Comparison of ENCODE assay signal across 23 cellular contexts in genomic region chr1:225484657-225485606, GRCh38. TPM values are rescaled to one million over a fixed set of nuclear protein-coding genes. Genes with fewer than 3 reads are reported as not detected.
DNase-seq lines count a peak whose midpoint lies in the region; ATAC-seq and TF ChIP-seq lines count a peak whose summit lies in the region.
"Had no signal": no experiment of that assay in that cellular context is flagged by ENCODE, and none has a peak within 500 bp of the region (broad histone marks: within the 10 kb centered on the region; RNA-seq: fewer than 3 reads in every experiment).

No MANE protein-coding gene starts in this region.

- peaks cover 0 to 7% (median 0%) of the 10 kb centered on the region in 11 experiments; a peak in 3 of 22 replicates for H3K27me3 ChIP-seq in BLaER1 treated with 17β-estradiol and CSF1 and Interleukin-3, amounts not matched to agents 10 nM and 100 nM
- H3K27me3 ChIP-seq in PC-3 (ENCODE audit: low read length) (no peaks in the 10 kb centered on the region), gastroesophageal sphincter (no peaks in the 10 kb centered on the region), prostate gland (replicated peaks; ENCODE audit: insufficient read depth) (no peaks in the 10 kb centered on the region), trophoblast cell (ENCODE audit: insufficient read depth, low read length) (no peaks in the 10 kb centered on the region), body of pancreas (no peaks in the 10 kb centered on the region)
- H3K27me3 ChIP-seq: esophagus muscularis mucosa had no signal

- no peak overlapping the region for H2AK5ac ChIP-seq in trophoblast cell (ENCODE audit: low read length)

- no peaks in the 10 kb centered on the region; a peak in 2 of 22 replicates for H4K20me1 ChIP-seq in BLaER1 treated with 17β-estradiol and CSF1 and Interleukin-3, amounts not matched to agents 10 nM and 100 nM
- no peaks in the 10 kb centered on the region for H4K20me1 ChIP-seq in PC-3 (ENCODE audit: low read length)

- H3K36me3 ChIP-seq in BLaER1 treated with 17β-estradiol and CSF1 and Interleukin-3, amounts not matched to agents 10 nM and 100 nM = no peaks in the 10 kb centered on the region
- no peaks in the 10 kb centered on the region for H3K36me3 ChIP-seq in PC-3 (ENCODE audit: low read depth, low read length)
- no peaks in the 10 kb centered on the region for H3K36me3 ChIP-seq in gastroesophageal sphincter
- no peaks in the 10 kb centered on the region for H3K36me3 ChIP-seq in prostate gland
- H3K36me3 ChIP-seq in trophoblast cell (ENCODE audit: control insufficient read depth in 1 of 2, insufficient read depth in 2 of 2, low read length in 2 of 2) = no peaks in the 10 kb centered on the region
- no peaks in the 10 kb centered on the region for H3K36me3 ChIP-seq in body of pancreas (replicated peaks in 1 of 2; ENCODE audit: insufficient read depth in 1 of 2, low read depth in 2 of 2)
- H3K36me3 ChIP-seq: esophagus muscularis mucosa, lower lobe of right lung had no signal

- DNase-seq in PC-3 (no peak), prostate gland (ENCODE audit: low spot score) (peak; percentile 3), trophoblast cell (no peak), NCI-H524 treated with DMSO at 0.1 percent for 48 hours (lab: John Stamatoyannopoulos, UW) (no peak), body of pancreas (no peak), T-helper 9 cell (no peak)
- DNase-seq: activated CD4-positive, alpha-beta T cell treated with anti-CD3 and anti-CD28 coated beads, Interleukin-2, amount 10 ng/mL, durations not matched to agents 7 days and 5 days; activated gamma-delta T cell; activated naive CD8-positive, alpha-beta T cell treated with anti-CD3 and anti-CD28 coated beads for 36 hours; activated T-cell treated with anti-CD3 and anti-CD28 coated beads, Interleukin-2, amount 50 U/mL, for 24 hours; DMS153; foreskin fibroblast; kidney glomerular epithelial cell; lower lobe of right lung; NCI-H1436; NCI-H446; NCI-H82; stimulated activated CD4-positive, alpha-beta T cell treated with anti-CD3 and anti-CD28 coated beads, Interleukin-15, amount 100 ng/mL, for 24 hours; stimulated activated CD4-positive, alpha-beta T cell treated with anti-CD3 and anti-CD28 coated beads, Interleukin-4, amount 100 ng/mL, for 4 hours had no signal

- intact Hi-C loops in PC-3 (cut with micrococcal nuclease) (no loop called here), prostate gland (cut with DNase I) (no loop called here), body of pancreas (cut with DNase I) (loop anchor here (5.0 to 10.0 kb wide), 2 partner anchors 280 to 617 kb away; no protein-coding TSS in a partner anchor)

- no peak overlapping the region for H3K4ac ChIP-seq in trophoblast cell (ENCODE audit: low read depth, low read length)

- H3K79me1 ChIP-seq in trophoblast cell (ENCODE audit: low read length) = no peaks in the 10 kb centered on the region

- H3K9me3 ChIP-seq in BLaER1 treated with 17β-estradiol and CSF1 and Interleukin-3, amounts not matched to agents 10 nM and 100 nM (replicated peaks in 1 of 11) = no peaks in the 10 kb centered on the region
- H3K9me3 ChIP-seq in PC-3 (ENCODE audit: low read length) (no peaks in the 10 kb centered on the region), gastroesophageal sphincter (no peaks in the 10 kb centered on the region), prostate gland (no peaks in the 10 kb centered on the region), trophoblast cell (ENCODE audit: insufficient read depth, low read depth, low read length) (no peaks in the 10 kb centered on the region), body of pancreas (no peaks in the 10 kb centered on the region)
- H3K9me3 ChIP-seq: esophagus muscularis mucosa, lower lobe of right lung had no signal

- H3K27ac ChIP-seq in BLaER1 treated with 17β-estradiol and CSF1 and Interleukin-3, amounts not matched to agents 10 nM and 100 nM = peak overlapping the region in 4 of 11 experiments; percentile 11 to 30 (median 14); a peak in 2 of 22 replicates
- H3K27ac ChIP-seq in PC-3 (ENCODE audit: low read length) (no peak overlapping the region), gastroesophageal sphincter (peak overlapping the region in 3 of 4 donors; percentile 27 to 77 (median 67)), prostate gland (no peak overlapping the region), trophoblast cell (ENCODE audit: low read depth, low read length) (no peak overlapping the region), body of pancreas (no peak overlapping the region)
- H3K27ac ChIP-seq: lower lobe of right lung, parathyroid adenoma had no signal

- H2BK12ac ChIP-seq in trophoblast cell (ENCODE audit: low read length) = no peak overlapping the region

- BruUV-seq in PC-3 (replicated peaks; lab: Mats Ljungman, UMichigan) = TSS peak; percentile 14

- peak overlapping the region in 1 of 11 experiments; percentile 22; a peak in 1 of 22 replicates for H3K9ac ChIP-seq in BLaER1 treated with 17β-estradiol and CSF1 and Interleukin-3, amounts not matched to agents 10 nM and 100 nM
- no peak overlapping the region for H3K9ac ChIP-seq in PC-3 (ENCODE audit: low read length)
- no peak overlapping the region for H3K9ac ChIP-seq in trophoblast cell (ENCODE audit: low read length)
- H3K9ac ChIP-seq: parathyroid adenoma had no signal

- POLR2A ChIA-PET in PC-3 (lab: Charles Lee; ENCODE audit: unreplicated experiment) = interaction anchor here (0.7 kb wide), 1 partner anchor 215 kb away, joined by 4 read pairs; no protein-coding TSS in a partner anchor

- H4K91ac ChIP-seq in trophoblast cell (ENCODE audit: low read depth, low read length) = no peak overlapping the region

- 60 to 66% methylated on average over 4 to 10 of the region's 13 CpGs for WGBS in gastroesophageal sphincter (ENCODE audit: low coverage in 1 of 2), 2 donors
- 75% methylated on average over 13 of the region's 13 CpGs for WGBS in prostate gland
- no CpG with 5 or more reads among the region's 13 CpGs for WGBS in trophoblast cell (ENCODE audit: extremely low coverage, insufficient coverage, insufficient read length)
- WGBS in body of pancreas, 2 donors = 65 to 74% methylated on average over 13 of the region's 13 CpGs

- no peak overlapping the region for H4K12ac ChIP-seq in trophoblast cell (ENCODE audit: low read depth, low read length)

- no peak for ATAC-seq in PC-3
- ATAC-seq in gastroesophageal sphincter = no peak
- no peak for ATAC-seq in body of pancreas
- ATAC-seq: lower lobe of right lung had no signal

- H3K4me1 ChIP-seq in BLaER1 treated with 17β-estradiol and CSF1 and Interleukin-3, amounts not matched to agents 10 nM and 100 nM = peaks cover 14 to 60% (median 52%) of the 10 kb centered on the region in 10 experiments
- H3K4me1 ChIP-seq in PC-3 (ENCODE audit: insufficient read depth, low read length) (no peaks in the 10 kb centered on the region), gastroesophageal sphincter (peaks cover 4 to 54% (median 12%) of the 10 kb centered on the region in 3 donors), prostate gland (replicated peaks) (no peaks in the 10 kb centered on the region), trophoblast cell (ENCODE audit: control insufficient read depth in 1 of 2, insufficient read depth in 2 of 2, low read length in 2 of 2) (no peaks in the 10 kb centered on the region), body of pancreas (peaks cover 9% of the 10 kb centered on the region)
- H3K4me1 ChIP-seq: parathyroid adenoma had no signal

- no peaks in the 10 kb centered on the region for H3K9me2 ChIP-seq in PC-3 (replicated peaks; ENCODE audit: low read length)

- H3K79me2 ChIP-seq in PC-3 (ENCODE audit: low read length) = no peaks in the 10 kb centered on the region
- H3K79me2 ChIP-seq in trophoblast cell (ENCODE audit: control insufficient read depth, insufficient read depth, low read length, poor library complexity) = no peaks in the 10 kb centered on the region
- H3K79me2 ChIP-seq: parathyroid adenoma had no signal

- H2AFZ ChIP-seq in PC-3 (ENCODE audit: low read length) (no peak overlapping the region), trophoblast cell (ENCODE audit: insufficient read depth, low read length, poor library complexity) (no peak overlapping the region)
- H2AFZ ChIP-seq: parathyroid adenoma had no signal

- TF ChIP-seq POLR2A in gastroesophageal sphincter (IDR thresholded peaks at IDR 0.05) = no peak
- no peak for TF ChIP-seq POLR2A in prostate gland (IDR thresholded peaks at IDR 0.05)
- no peak for TF ChIP-seq POLR2A in body of pancreas (IDR thresholded peaks at IDR 0.05)

- TF ChIP-seq EP300 in gastroesophageal sphincter (IDR thresholded peaks at IDR 0.05) = no peak

- H3K14ac ChIP-seq in trophoblast cell (ENCODE audit: low read length) = no peak overlapping the region

- TF ChIP-seq CTCF in PC-3 (conservative IDR thresholded peaks at IDR 0.05; ENCODE audit: low read depth, low read length) (no peak), gastroesophageal sphincter (IDR thresholded peaks at IDR 0.05) (no peak), prostate gland (IDR thresholded peaks at IDR 0.05) (no peak), body of pancreas (IDR thresholded peaks at IDR 0.05) (no peak)

- H3K4me2 ChIP-seq in BLaER1 treated with 17β-estradiol and CSF1 and Interleukin-3, amounts not matched to agents 10 nM and 100 nM = peak overlapping the region in 9 of 11 experiments; percentile 20 to 85 (median 57); a peak in 18 of 22 replicates
- no peak overlapping the region for H3K4me2 ChIP-seq in PC-3 (ENCODE audit: low read length)
- H3K4me2 ChIP-seq in trophoblast cell (ENCODE audit: low read length) = no peak overlapping the region

- no peak overlapping the region for H4K8ac ChIP-seq in trophoblast cell (ENCODE audit: low read depth, low read length)

- no peaks in the 10 kb centered on the region for H3F3A ChIP-seq in PC-3 (ENCODE audit: low read length, unreplicated experiment)

- no peak overlapping the region for H3K23ac ChIP-seq in trophoblast cell (ENCODE audit: low read length)

- H2BK120ac ChIP-seq in trophoblast cell (ENCODE audit: insufficient read depth, low read length, poor library complexity) = no peak overlapping the region

- H3K4me3 ChIP-seq in BLaER1 treated with 17β-estradiol and CSF1 and Interleukin-3, amounts not matched to agents 10 nM and 100 nM = no peak overlapping the region
- H3K4me3 ChIP-seq in PC-3 (ENCODE audit: low read length) (no peak overlapping the region), gastroesophageal sphincter (no peak overlapping the region), prostate gland (no peak overlapping the region), trophoblast cell (ENCODE audit: low read depth, low read length) (no peak overlapping the region), body of pancreas (no peak overlapping the region)
- H3K4me3 ChIP-seq: lower lobe of right lung had no signal

- CTCF ChIA-PET in PC-3 (lab: Charles Lee) = interaction anchor here (0.5 to 0.6 kb wide), 2 partner anchors 96 to 175 kb away, joined by 3 read pairs; no protein-coding TSS in a partner anchor

- no peak overlapping the region for H2BK5ac ChIP-seq in trophoblast cell (ENCODE audit: low read depth, low read length, poor library complexity)

- H3K18ac ChIP-seq in trophoblast cell (ENCODE audit: low read length) = no peak overlapping the region

RNA-seq across cellular contexts. Expression of gene LBR, which starts 57.1 kb away (rescaled TPM):
- total RNA-seq in PC-3 (2014; rRNA removed) = 35.1 and 42.0 TPM in 2 replicates
- total RNA-seq in gastroesophageal sphincter = 100 to 1,000 TPM in 1 of 4 donors, 10 to 100 TPM in 3; 78.2 to 139 (median 92.8) TPM
- 10 to 100 TPM; 28.7 to 36.4 TPM for total RNA-seq in prostate gland
- polyA plus RNA-seq in trophoblast cell (2013) = 46.6 and 47.2 TPM in 2 replicates
- 10 to 100 TPM; 15.2 to 26.5 TPM for total RNA-seq in body of pancreas

Comparison
In these comparisons a context has a peak if more than half of its experiments do, and no peak if none do; other contexts are left out.
1. H3K27ac ChIP-seq: peak in gastroesophageal sphincter (3 of 4); none in PC-3 (single experiment), prostate gland (0 of 2), trophoblast cell (single experiment) and body of pancreas (0 of 4).
2. H3K4me2 ChIP-seq: peak in BLaER1 treated with 17β-estradiol and CSF1 and Interleukin-3, amounts not matched to agents 10 nM and 100 nM (9 of 11); none in PC-3 (single experiment) and trophoblast cell (single experiment).